In genomic region chr3:172021859-172022258, GRCh38 we compare ENCODE assay signal across 8 cellular contexts.
"Had no signal": no experiment of that assay in that cellular context is flagged by ENCODE, and none has a peak within 500 bp of the region (broad histone marks: within the 10 kb centered on the region; RNA-seq: fewer than 3 reads in every experiment).

No MANE protein-coding gene starts in this region.

- H3K4me3 ChIP-seq: GM12878 had no signal

- ATAC-seq: GM12878 had no signal

- FAIRE-seq: G401.6, GM12878, GM12891, GM12892, GM18507, GM19239 had no signal

- DNase-seq: GDM1, GF-D8 had no signal
